Comparison of ENCODE assay signal across 9 cellular contexts in the genomic region with DNA sequence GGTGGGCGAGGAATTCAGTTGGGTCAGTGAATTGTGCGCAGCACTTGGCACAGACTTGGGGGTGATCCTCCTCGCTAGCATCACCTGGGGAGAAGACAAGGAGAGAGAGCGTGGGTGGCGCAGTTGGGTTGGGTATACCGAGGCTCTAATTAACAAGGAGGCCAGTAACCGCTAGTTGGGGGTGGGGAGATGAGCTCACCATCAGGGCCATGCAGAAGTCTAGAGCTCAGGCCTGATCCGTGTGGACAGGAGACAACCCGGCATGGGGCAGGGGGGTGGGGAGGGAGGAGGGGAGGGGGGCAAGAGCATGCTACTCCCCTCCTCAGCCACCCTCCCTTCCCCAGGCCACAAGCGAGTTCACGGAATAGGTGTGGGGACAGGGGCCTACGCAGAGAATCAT. TPM values are rescaled to one million over a fixed set of nuclear protein-coding genes. Genes with fewer than 3 reads are reported as not detected.
DNase-seq lines count a peak whose midpoint lies in the region; ATAC-seq, FAIRE-seq and TF ChIP-seq lines count a peak whose summit lies in the region.
"Had no signal": no experiment of that assay in that cellular context is flagged by ENCODE, and none has a peak within 500 bp of the region (broad histone marks: within the 10 kb centered on the region; RNA-seq: fewer than 3 reads in every experiment).

No MANE protein-coding gene starts in this region.

- no peaks in the 10 kb centered on the region for H3K9me1 ChIP-seq in keratinocyte (ENCODE audit: control insufficient read depth, extremely low read depth, insufficient read depth, low read length)

- TF ChIP-seq CTCF in cardiac muscle cell (IDR thresholded peaks at IDR 0.05; ENCODE audit: low read depth, low read length) (no peak), astrocyte of the cerebellum (IDR thresholded peaks at IDR 0.05; ENCODE audit: low read depth, low read length, missing control alignments) (no peak), keratinocyte (optimal IDR thresholded peaks at IDR 0.05 in 1 of 3, IDR thresholded peaks at IDR 0.05 in 1 of 3, conservative IDR thresholded peaks at IDR 0.05 in 1 of 3; ENCODE audit: extremely low read depth in 1 of 3, insufficient read depth in 2 of 3, low read length in 3 of 3) (no peak), GM20000 (IDR thresholded peaks at IDR 0.05; ENCODE audit: extremely low read depth, missing control alignments) (no peak)

- H3K36me3 ChIP-seq in cardiac muscle cell (no peaks in the 10 kb centered on the region), keratinocyte (ENCODE audit: control insufficient read depth in 2 of 2, extremely low read depth in 1 of 2, insufficient read depth in 2 of 2, low read length in 2 of 2) (no peaks in the 10 kb centered on the region), subcutaneous abdominal adipose tissue (ENCODE audit: control insufficient read depth in 5 of 5, insufficient read depth in 5 of 5, low read length in 5 of 5) (no peaks in the 10 kb centered on the region)

- H3K79me2 ChIP-seq in keratinocyte (ENCODE audit: control insufficient read depth, insufficient read depth, low read length), result no peaks in the 10 kb centered on the region

- H3K4me3 ChIP-seq in cardiac muscle cell, result peak overlapping the region; percentile 87
- H3K4me3 ChIP-seq in astrocyte of the cerebellum (ENCODE audit: low read depth, low read length), result peak overlapping the region; percentile 73
- H3K4me3 ChIP-seq in keratinocyte (ENCODE audit: control insufficient read depth in 2 of 3, extremely low read depth in 1 of 3, insufficient read depth in 2 of 3, low read depth in 1 of 3, low read length in 3 of 3), result peak overlapping the region in 2 of 3 experiments; percentile 43 to 67
- H3K4me3 ChIP-seq in subcutaneous abdominal adipose tissue (ENCODE audit: low read depth in 1 of 5, low read length in 5 of 5), result peak overlapping the region; percentile 70 to 73 (median 73)

- H3K27ac ChIP-seq in cardiac muscle cell, result peak overlapping the region; percentile 61
- H3K27ac ChIP-seq in keratinocyte (ENCODE audit: control insufficient read depth, insufficient read depth, low read length), result no peak overlapping the region
- H3K27ac ChIP-seq in subcutaneous abdominal adipose tissue (ENCODE audit: low read depth, low read length), result no peak overlapping the region
- H3K27ac ChIP-seq: epithelial cell of prostate had no signal

- H2AFZ ChIP-seq in keratinocyte (ENCODE audit: control insufficient read depth, low read length), result no peak overlapping the region

- no peak overlapping the region for H3K9ac ChIP-seq in keratinocyte (ENCODE audit: control insufficient read depth, extremely low read depth, insufficient read depth, low read length)
- no peak overlapping the region for H3K9ac ChIP-seq in subcutaneous abdominal adipose tissue (ENCODE audit: low read length in 5 of 5)

- intact Hi-C loops in Right ventricle myocardium inferior (cut with DNase I), result no loop called here

- no peak for ATAC-seq in Right ventricle myocardium inferior
- ATAC-seq in GM18909 (IDR thresholded peaks at IDR 0.05; ENCODE audit: poor library complexity, unreplicated experiment), result no peak

- no peak for TF ChIP-seq POLR2A in GM12892 (IDR thresholded peaks at IDR 0.05; ENCODE audit: low read depth, low read length)

- H3K9me3 ChIP-seq in cardiac muscle cell (ENCODE audit: low read depth) (no peaks in the 10 kb centered on the region), keratinocyte (ENCODE audit: control insufficient read depth, low read depth, low read length) (no peaks in the 10 kb centered on the region), subcutaneous abdominal adipose tissue (ENCODE audit: control insufficient read depth in 5 of 5, low read length in 5 of 5) (no peaks in the 10 kb centered on the region)

- H3K4me1 ChIP-seq in cardiac muscle cell (ENCODE audit: low read depth) (peaks cover 4% of the 10 kb centered on the region), keratinocyte (ENCODE audit: control insufficient read depth, extremely low read depth, insufficient read depth, low read length) (peaks cover 2% of the 10 kb centered on the region), subcutaneous abdominal adipose tissue (ENCODE audit: control insufficient read depth in 5 of 5, insufficient read depth in 5 of 5, low read length in 5 of 5) (peaks cover 0 to 18% (median 12%) of the 10 kb centered on the region in 5 donors)

- H4K20me1 ChIP-seq in keratinocyte (ENCODE audit: control insufficient read depth, extremely low read depth, insufficient read depth, low read length), result no peaks in the 10 kb centered on the region

- FAIRE-seq in keratinocyte (lab: Jason Lieb, UNC), result no peak
- FAIRE-seq in GM12892 (lab: Jason Lieb, UNC), result no peak

- dilution Hi-C loops in keratinocyte (cut with MboI; ENCODE audit: extremely low pct_ligation_motif_present, low sequenced_read_pairs), result no loop called here

- H3K4me2 ChIP-seq in keratinocyte (ENCODE audit: control insufficient read depth, extremely low read depth, insufficient read depth, low read depth, low read length), result peak overlapping the region; percentile 51

- in situ Hi-C loops in astrocyte of the cerebellum (cut with HindIII; ENCODE audit: low sequenced_read_pairs), result no loop called here

- DNase-seq in cardiac muscle cell (ENCODE audit: low read depth in 1 of 2, low spot score in 1 of 2), result peak; percentile 34 to 36
- DNase-seq in Right ventricle myocardium inferior (ENCODE audit: missing footprints), result no peak
- DNase-seq in astrocyte of the cerebellum (ENCODE audit: low read depth), result no peak
- DNase-seq in keratinocyte (ENCODE audit: low read depth, low spot score), result no peak
- no peak for DNase-seq in GM12892 (ENCODE audit: insufficient read length)
- DNase-seq in GM20000 (ENCODE audit: low spot score), result no peak

- H3K27me3 ChIP-seq in cardiac muscle cell (no peaks in the 10 kb centered on the region), keratinocyte (ENCODE audit: control insufficient read depth, extremely low read depth, insufficient read depth, low read length) (peaks cover 3% of the 10 kb centered on the region), subcutaneous abdominal adipose tissue (ENCODE audit: control insufficient read depth in 5 of 5, insufficient read depth in 4 of 5, low read length in 5 of 5) (no peaks in the 10 kb centered on the region)

RNA-seq across cellular contexts. Expression of a gene that starts 0.6 kb away (rescaled TPM):
- total RNA-seq in cardiac muscle cell (56.8 and 74.6 TPM in 2 replicates), Right ventricle myocardium inferior (4.9 TPM)
- polyA plus RNA-seq in cardiac muscle cell (32.5 and 39.8 TPM in 2 replicates), keratinocyte (0.44 to 0.84 TPM (median 0.64 TPM) in 3 replicates)
- polyA plus RNA-seq in keratinocyte (2011; ENCODE audit: low read depth), result 0.16 TPM
- 0.57 and 0.63 TPM in 2 replicates for polyA plus RNA-seq in keratinocyte (2011; cell fraction: cytosol; rRNA removed)
- polyA plus RNA-seq in keratinocyte (2011; cell fraction: nucleus; rRNA removed), result 0.55 and 0.68 TPM in 2 replicates
- polyA plus RNA-seq in keratinocyte (2012; ENCODE audit: low replicate concordance), result 0.39 and 1.0 TPM in 2 replicates
- 0.73 to 3.1 TPM (median 0.90 TPM) in 3 replicates for polyA minus RNA-seq in keratinocyte
- polyA minus RNA-seq in keratinocyte (2011; cell fraction: cytosol; rRNA and poly(A)+ RNA removed), result not detected
- polyA minus RNA-seq in keratinocyte (2011; cell fraction: nucleus; rRNA and poly(A)+ RNA removed), result 0.54 and 0.63 TPM in 2 replicates
- 1.2 TPM for polyA plus RNA-seq in GM12892 (2012; ENCODE audit: missing spikeins)

RNA-seq across cellular contexts. Expression of a gene that starts 14.4 kb away (rescaled TPM):
- total RNA-seq in cardiac muscle cell, result 57.9 and 69.2 TPM in 2 replicates
- polyA plus RNA-seq in cardiac muscle cell, result 59.7 and 63.9 TPM in 2 replicates
- 24.9 TPM for total RNA-seq in Right ventricle myocardium inferior
- 66.5 to 99.7 TPM (median 96.0 TPM) in 3 replicates for polyA plus RNA-seq in keratinocyte
- 29.0 TPM for polyA plus RNA-seq in keratinocyte (2011; ENCODE audit: low read depth)
- polyA plus RNA-seq in keratinocyte (2011; cell fraction: cytosol; rRNA removed), result 36.0 and 50.9 TPM in 2 replicates
- 318 and 323 TPM in 2 replicates for polyA plus RNA-seq in keratinocyte (2011; cell fraction: nucleus; rRNA removed)
- 32.2 and 37.4 TPM in 2 replicates for polyA plus RNA-seq in keratinocyte (2012; ENCODE audit: low replicate concordance)
- polyA minus RNA-seq in keratinocyte, result 68.6 to 78.2 TPM (median 74.2 TPM) in 3 replicates
- polyA minus RNA-seq in keratinocyte (2011; cell fraction: cytosol; rRNA and poly(A)+ RNA removed), result 33.8 TPM
- 33.7 and 50.9 TPM in 2 replicates for polyA minus RNA-seq in keratinocyte (2011; cell fraction: nucleus; rRNA and poly(A)+ RNA removed)
- polyA plus RNA-seq in GM12892 (2012; ENCODE audit: missing spikeins), result 56.1 TPM

RNA-seq across cellular contexts. Expression of a gene that starts 48.6 kb away (rescaled TPM):
- total RNA-seq in cardiac muscle cell (34.3 and 37.8 TPM in 2 replicates), Right ventricle myocardium inferior (86.5 TPM)
- polyA plus RNA-seq in cardiac muscle cell (42.3 and 45.2 TPM in 2 replicates), keratinocyte (85.4 to 111 TPM (median 94.6 TPM) in 3 replicates)
- 30.1 TPM for polyA plus RNA-seq in keratinocyte (2011; ENCODE audit: low read depth)
- 50.6 and 64.1 TPM in 2 replicates for polyA plus RNA-seq in keratinocyte (2011; cell fraction: cytosol; rRNA removed)
- 70.3 and 74.2 TPM in 2 replicates for polyA plus RNA-seq in keratinocyte (2011; cell fraction: nucleus; rRNA removed)
- polyA plus RNA-seq in keratinocyte (2012; ENCODE audit: low replicate concordance), result 65.4 and 68.5 TPM in 2 replicates
- polyA minus RNA-seq in keratinocyte, result 77.9 to 131 TPM (median 115 TPM) in 3 replicates
- polyA minus RNA-seq in keratinocyte (2011; cell fraction: cytosol; rRNA and poly(A)+ RNA removed), result 29.2 TPM
- 15.4 and 22.7 TPM in 2 replicates for polyA minus RNA-seq in keratinocyte (2011; cell fraction: nucleus; rRNA and poly(A)+ RNA removed)
- 38.7 TPM for polyA plus RNA-seq in GM12892 (2012; ENCODE audit: missing spikeins)

RNA-seq across cellular contexts. Expression of a gene that starts 48.8 kb away (rescaled TPM):
- total RNA-seq in cardiac muscle cell (28.5 and 29.7 TPM in 2 replicates), Right ventricle myocardium inferior (15.1 TPM)
- polyA plus RNA-seq in cardiac muscle cell (17.8 and 28.5 TPM in 2 replicates), keratinocyte (12.4 to 18.3 TPM (median 17.7 TPM) in 3 replicates)
- 3.3 TPM for polyA plus RNA-seq in keratinocyte (2011; ENCODE audit: low read depth)
- 9.3 and 17.4 TPM in 2 replicates for polyA plus RNA-seq in keratinocyte (2011; cell fraction: cytosol; rRNA removed)
- 18.9 and 21.6 TPM in 2 replicates for polyA plus RNA-seq in keratinocyte (2011; cell fraction: nucleus; rRNA removed)
- 8.5 and 14.7 TPM in 2 replicates for polyA plus RNA-seq in keratinocyte (2012; ENCODE audit: low replicate concordance)
- polyA minus RNA-seq in keratinocyte, result 4.9 to 23.8 TPM (median 17.5 TPM) in 3 replicates
- polyA minus RNA-seq in keratinocyte (2011; cell fraction: cytosol; rRNA and poly(A)+ RNA removed), result 11.1 TPM
- polyA minus RNA-seq in keratinocyte (2011; cell fraction: nucleus; rRNA and poly(A)+ RNA removed), result 6.5 and 12.9 TPM in 2 replicates
- polyA plus RNA-seq in GM12892 (2012; ENCODE audit: missing spikeins), result 26.2 TPM

RNA-seq across cellular contexts. Expression of a gene that starts 54.3 kb away (rescaled TPM):
- not detected in 2 replicates for total RNA-seq in cardiac muscle cell
- not detected in 2 replicates for polyA plus RNA-seq in cardiac muscle cell
- total RNA-seq in Right ventricle myocardium inferior, result not detected
- not detected in 3 replicates for polyA plus RNA-seq in keratinocyte
- polyA plus RNA-seq in keratinocyte (2011; ENCODE audit: low read depth), result not detected
- polyA plus RNA-seq in keratinocyte (2011; cell fraction: cytosol; rRNA removed), result not detected in 2 replicates
- polyA plus RNA-seq in keratinocyte (2011; cell fraction: nucleus; rRNA removed), result not detected in 2 replicates
- not detected in 2 replicates for polyA plus RNA-seq in keratinocyte (2012; ENCODE audit: low replicate concordance)
- not detected in 3 replicates for polyA minus RNA-seq in keratinocyte
- polyA minus RNA-seq in keratinocyte (2011; cell fraction: cytosol; rRNA and poly(A)+ RNA removed), result not detected
- polyA minus RNA-seq in keratinocyte (2011; cell fraction: nucleus; rRNA and poly(A)+ RNA removed), result not detected in 2 replicates
- not detected for polyA plus RNA-seq in GM12892 (2012; ENCODE audit: missing spikeins)

Comparison
In these comparisons a context has a peak if more than half of its experiments do, and no peak if none do; other contexts are left out.
1. DNase-seq: peak in cardiac muscle cell (2 of 2); none in Right ventricle myocardium inferior (single experiment), astrocyte of the cerebellum (single experiment), keratinocyte (single experiment), GM12892 (single experiment) and GM20000 (single experiment).
2. Peak in every context shown above with its lines, with median percentiles within 50 percentile points of each other: H3K4me3 ChIP-seq.